ENCODE assay signal across 10 cellular contexts in genomic region chr13:99353836-99354235, GRCh38. TPM values are rescaled to one million over a fixed set of nuclear protein-coding genes. Genes with fewer than 3 reads are reported as not detected.
DNase-seq lines count a peak whose midpoint lies in the region; ATAC-seq and TF ChIP-seq lines count a peak whose summit lies in the region.
"Had no signal": no experiment of that assay in that cellular context is flagged by ENCODE, and none has a peak within 500 bp of the region (broad histone marks: within the 10 kb centered on the region; RNA-seq: fewer than 3 reads in every experiment).

No MANE protein-coding gene starts in this region.

- no peak overlapping the region for H3K4me3 ChIP-seq in CD4-positive, alpha-beta memory T cell (ENCODE audit: low read length in 2 of 2)
- H3K4me3 ChIP-seq in mucosa of rectum (ENCODE audit: low read length in 2 of 2) = no peak overlapping the region
- H3K4me3 ChIP-seq in GM23338 = no peak overlapping the region

- H3K79me2 ChIP-seq in GM23338 (replicated peaks; ENCODE audit: insufficient read depth) = no peaks in the 10 kb centered on the region

- no peaks in the 10 kb centered on the region for H3K27me3 Mint-ChIP-seq in CD4-positive, alpha-beta memory T cell
- H3K27me3 Mint-ChIP-seq in activated naive CD8-positive, alpha-beta T cell = no peaks in the 10 kb centered on the region
- peaks cover 7% of the 10 kb centered on the region for H3K27me3 Mint-ChIP-seq in GM23338 (ENCODE audit: insufficient read depth, low read depth, poor library complexity)

- peaks cover 6% of the 10 kb centered on the region; the same call in 1 of the 2 replicates for H4K20me1 ChIP-seq in GM23338 (replicated peaks; ENCODE audit: insufficient read depth)

- peak in 1 of 5 donors; percentile 54 for DNase-seq in CD4-positive, alpha-beta memory T cell
- DNase-seq in germinal center (ENCODE audit: low spot score) (no peak), GM23338 (ENCODE audit: low spot score) (no peak)
- DNase-seq: NCI-H2107 had no signal

- peak overlapping the region in 7 of 8 donors; percentile 14 to 89 (median 81) for H3K4me3 Mint-ChIP-seq in CD4-positive, alpha-beta memory T cell
- peak overlapping the region; percentile 74 for H3K4me3 Mint-ChIP-seq in activated naive CD8-positive, alpha-beta T cell
- H3K4me3 Mint-ChIP-seq in GM23338 = no peak overlapping the region
- H3K4me3 Mint-ChIP-seq: WTC11 had no signal

- H3K4me2 ChIP-seq in GM23338 = no peak overlapping the region

- H3K36me3 ChIP-seq in CD4-positive, alpha-beta memory T cell (ENCODE audit: insufficient read depth, low read length) = no peaks in the 10 kb centered on the region
- peaks cover 35 to 38% of the 10 kb centered on the region in 2 donors for H3K36me3 ChIP-seq in mucosa of rectum (ENCODE audit: control insufficient read depth in 2 of 2, insufficient read depth in 2 of 2, low read length in 2 of 2)
- no peaks in the 10 kb centered on the region; the same call in 1 of the 2 replicates for H3K36me3 ChIP-seq in GM23338 (ENCODE audit: insufficient read depth)

- no peaks in the 10 kb centered on the region for H3K9me3 ChIP-seq in CD4-positive, alpha-beta memory T cell (ENCODE audit: control insufficient read depth in 1 of 2, low read length in 2 of 2)
- no peaks in the 10 kb centered on the region for H3K9me3 ChIP-seq in mucosa of rectum (ENCODE audit: control insufficient read depth in 2 of 2, low read length in 2 of 2)

- H3K27ac Mint-ChIP-seq in CD4-positive, alpha-beta memory T cell = peak overlapping the region; percentile 96 to 100 (median 99)
- H3K27ac Mint-ChIP-seq in activated naive CD8-positive, alpha-beta T cell = peak overlapping the region; percentile 93
- no peak overlapping the region for H3K27ac Mint-ChIP-seq in GM23338
- H3K27ac Mint-ChIP-seq: WTC11 had no signal

- intact Hi-C loops in CD4-positive, alpha-beta memory T cell (cut with micrococcal nuclease) = loop anchor here (1.0 to 2.0 kb wide), 2 partner anchors 7 to 13 kb away; no protein-coding TSS in a partner anchor

- no peak overlapping the region for H3K9ac ChIP-seq in mucosa of rectum (ENCODE audit: low read depth in 1 of 2, low read length in 2 of 2)

- peak; percentile 4 for ATAC-seq in HG02642 (IDR thresholded peaks at IDR 0.05; ENCODE audit: poor library complexity, unreplicated experiment)
- no peak for ATAC-seq in GM21576 (IDR thresholded peaks at IDR 0.05; ENCODE audit: unreplicated experiment)
- ATAC-seq in GM23338 = no peak
- no peak for ATAC-seq in HG03457 (IDR thresholded peaks at IDR 0.05; ENCODE audit: unreplicated experiment)
- ATAC-seq: WTC11 had no signal

- peaks cover 94% of the 10 kb centered on the region for H3K4me1 ChIP-seq in CD4-positive, alpha-beta memory T cell (ENCODE audit: insufficient read depth, low read length)
- H3K4me1 ChIP-seq in mucosa of rectum (ENCODE audit: control insufficient read depth in 2 of 2, insufficient read depth in 2 of 2, low read length in 2 of 2) = peaks cover 16 to 17% of the 10 kb centered on the region in 2 donors
- no peaks in the 10 kb centered on the region for H3K4me1 ChIP-seq in GM23338 (ENCODE audit: insufficient read depth)

- CTCF ChIA-PET in CD4-positive, alpha-beta memory T cell (lab: Charles Lee; ENCODE audit: partially characterized antibody) = interaction anchor here (1.0 to 7.0 kb wide), 15 partner anchors 13 to 85 kb away, joined by 3 to 66 read pairs (median 24); partner anchors contain the start of gene GPR183

- H3K9me3 Mint-ChIP-seq in CD4-positive, alpha-beta memory T cell = peaks cover 0 to 5% (median 0%) of the 10 kb centered on the region in 8 donors
- H3K9me3 Mint-ChIP-seq in activated naive CD8-positive, alpha-beta T cell (ENCODE audit: low read depth) = no peaks in the 10 kb centered on the region
- H3K9me3 Mint-ChIP-seq in GM23338 = no peaks in the 10 kb centered on the region
- H3K9me3 Mint-ChIP-seq: WTC11 had no signal

- H3K9me2 ChIP-seq in GM23338 (ENCODE audit: insufficient read depth) = no peaks in the 10 kb centered on the region

- H3K27me3 ChIP-seq in CD4-positive, alpha-beta memory T cell (ENCODE audit: insufficient read depth, low read length) = no peaks in the 10 kb centered on the region
- H3K27me3 ChIP-seq in mucosa of rectum (ENCODE audit: control insufficient read depth in 2 of 2, insufficient read depth in 2 of 2, low read length in 2 of 2) (no peaks in the 10 kb centered on the region), GM23338 (ENCODE audit: insufficient read depth) (no peaks in the 10 kb centered on the region)

- POLR2A ChIA-PET in CD4-positive, alpha-beta memory T cell (lab: Charles Lee; ENCODE audit: partially characterized antibody) = interaction anchor here (0.6 to 21.5 kb wide), 14 partner anchors 9 to 83 kb away, joined by 3 to 929 read pairs (median 75); partner anchors contain the start of gene GPR183

- H3F3A ChIP-seq in GM23338 (replicated peaks; ENCODE audit: low read depth) = no peaks in the 10 kb centered on the region

- peak overlapping the region; percentile 94 for H3K27ac ChIP-seq in CD4-positive, alpha-beta memory T cell (ENCODE audit: low read depth, low read length)
- peak overlapping the region; percentile 23 to 87 for H3K27ac ChIP-seq in mucosa of rectum (ENCODE audit: low read depth in 2 of 2, low read length in 2 of 2)
- no peak overlapping the region for H3K27ac ChIP-seq in GM23338 (ENCODE audit: low read depth)

- no peak for TF ChIP-seq CTCF in GM23338 (conservative IDR thresholded peaks at IDR 0.05; ENCODE audit: low read depth in 2 of 2)

- peaks cover 24 to 56% of the 10 kb centered on the region in 2 donors for H3K36me3 Mint-ChIP-seq in CD4-positive, alpha-beta memory T cell
- peaks cover 38% of the 10 kb centered on the region for H3K36me3 Mint-ChIP-seq in activated naive CD8-positive, alpha-beta T cell
- peaks cover 3% of the 10 kb centered on the region; the same call in 2 of the 3 replicates for H3K36me3 Mint-ChIP-seq in GM23338 (ENCODE audit: low read depth)

- peaks cover 86 to 100% (median 93%) of the 10 kb centered on the region in 4 donors for H3K4me1 Mint-ChIP-seq in CD4-positive, alpha-beta memory T cell
- H3K4me1 Mint-ChIP-seq in activated naive CD8-positive, alpha-beta T cell (ENCODE audit: low read depth) = peaks cover 93% of the 10 kb centered on the region
- H3K4me1 Mint-ChIP-seq in GM23338 = peaks cover 1% of the 10 kb centered on the region

- H2AFZ ChIP-seq in GM23338 = no peak overlapping the region

TF ChIP-seq in GM23338, 12 proteins besides CTCF, POLR2A, EP300 and RAD21:
- no peak for TF ChIP-seq POLR2AphosphoS5 (IDR thresholded peaks at IDR 0.05; ENCODE audit: low read depth)
- no peak for TF ChIP-seq STAT1 (IDR thresholded peaks at IDR 0.05; ENCODE audit: unreplicated experiment)
- no peak for TF ChIP-seq EZH2phosphoT487 (IDR thresholded peaks at IDR 0.05; ENCODE audit: unreplicated experiment)

RNA-seq across cellular contexts. Expression of gene GPR183, which starts 46.6 kb away (rescaled TPM):
- total RNA-seq in CD4-positive, alpha-beta memory T cell = 100 to 1,000 TPM; 203 to 204 TPM
- polyA plus RNA-seq in CD4-positive, alpha-beta memory T cell = 100 to 1,000 TPM; 563 to 954 TPM
- total RNA-seq in GM23338 (2014; rRNA removed; shearing (Covaris generic)) = not detected in 2 replicates
- 0.78 and 0.92 TPM in 2 replicates for polyA plus RNA-seq in GM23338 (2016; fragmentation: Nextera tagmentation; extraction: Ambion mirVana)

Comparison
In these comparisons a context has a peak if more than half of its experiments do, and no peak if none do; other contexts are left out.
1. RNA of gene GPR183, which starts 46.6 kb away (total RNA-seq): 203 to 204 TPM in CD4-positive, alpha-beta memory T cell; not detected in GM23338; every median in the first group is over 100 times any median in the second.